ENCODE assay signal across 8 cellular contexts in genomic region chr19:1275976-1276619, GRCh38. TPM values are rescaled to one million over a fixed set of nuclear protein-coding genes. Genes with fewer than 3 reads are reported as not detected.
A peak's percentile ranks its signal among the peaks of the same experiment; 100 is the strongest.
DNase-seq lines count a peak whose midpoint lies in the region; ATAC-seq and TF ChIP-seq lines count a peak whose summit lies in the region.

No MANE protein-coding gene starts in this region.

- H3K36me3 ChIP-seq in H7 (replicated peaks; ENCODE audit: control insufficient read depth, insufficient read depth, low read length), result peaks cover 27% of the 10 kb centered on the region

- H3K4me3 ChIP-seq in H7 (ENCODE audit: insufficient read depth, low read depth, low read length) (peak overlapping the region; percentile 82), skeletal muscle cell (ENCODE audit: low read depth, low read length) (peak overlapping the region; percentile 75)

- peaks cover 15% of the 10 kb centered on the region for H3K9me3 Mint-ChIP-seq in glutamatergic neuron (ENCODE audit: unreplicated experiment)

- no peak overlapping the region for H3K27ac Mint-ChIP-seq in glutamatergic neuron (ENCODE audit: unreplicated experiment)

- H3K27me3 Mint-ChIP-seq in glutamatergic neuron (ENCODE audit: unreplicated experiment), result peaks cover 22% of the 10 kb centered on the region

- peaks cover 26% of the 10 kb centered on the region for H3K4me1 Mint-ChIP-seq in glutamatergic neuron (ENCODE audit: low read depth, unreplicated experiment)

- no peak for TF ChIP-seq CTCF in VCaP (conservative IDR thresholded peaks at IDR 0.05)
- no peak for TF ChIP-seq CTCF in glutamatergic neuron (IDR thresholded peaks at IDR 0.05; ENCODE audit: partially characterized antibody, unreplicated experiment)

- peak overlapping the region; percentile 98 for H3K27ac ChIP-seq in VCaP

- no peak for ATAC-seq in esophagus mucosa

- DNase-seq in H7 (no peak), glutamatergic neuron (no peak), skeletal muscle cell (ENCODE audit: low read depth) (no peak), GM19238 (ENCODE audit: insufficient read length, low spot score) (no peak), kidney tubule cell (ENCODE audit: low spot score) (no peak), DMS114 treated with DMSO at 0.1 percent for 48 hours (lab: John Stamatoyannopoulos, UW; ENCODE audit: unreplicated experiment) (no peak)

- no peaks in the 10 kb centered on the region for H3K27me3 ChIP-seq in H7 (ENCODE audit: control insufficient read depth, insufficient read depth, low read length)

- H3K4me3 Mint-ChIP-seq in glutamatergic neuron (ENCODE audit: unreplicated experiment), result peak overlapping the region; percentile 86

- H3K36me3 Mint-ChIP-seq in glutamatergic neuron (ENCODE audit: unreplicated experiment), result no peaks in the 10 kb centered on the region

RNA-seq across cellular contexts. Expression of gene FAM174C, which starts 0.8 kb away (rescaled TPM):
- total RNA-seq in H7 (2014; rRNA removed; shearing (Covaris generic)), result 78.0 and 83.1 TPM in 2 replicates
- total RNA-seq in glutamatergic neuron (ENCODE audit: unreplicated experiment) (17.3 TPM), esophagus mucosa (41.2 TPM)

RNA-seq across cellular contexts. Expression of gene CIRBP, which starts 7.0 kb away (rescaled TPM):
- 219 and 221 TPM in 2 replicates for total RNA-seq in H7 (2014; rRNA removed; shearing (Covaris generic))
- total RNA-seq in glutamatergic neuron (ENCODE audit: unreplicated experiment) (341 TPM), esophagus mucosa (172 TPM)

RNA-seq across cellular contexts. Expression of gene EFNA2, which starts 9.6 kb away (rescaled TPM):
- 12.4 and 20.2 TPM in 2 replicates for total RNA-seq in H7 (2014; rRNA removed; shearing (Covaris generic))
- 61.4 TPM for total RNA-seq in glutamatergic neuron (ENCODE audit: unreplicated experiment)
- 0.40 TPM for total RNA-seq in esophagus mucosa

RNA-seq across cellular contexts. Expression of gene MIDN, which starts 27.7 kb away (rescaled TPM):
- 35.1 and 50.3 TPM in 2 replicates for total RNA-seq in H7 (2014; rRNA removed; shearing (Covaris generic))
- total RNA-seq in glutamatergic neuron (ENCODE audit: unreplicated experiment), result 325 TPM
- total RNA-seq in esophagus mucosa, result 99.3 TPM

RNA-seq across cellular contexts. Expression of gene ATP5F1D, which starts 34.5 kb away (rescaled TPM):
- 44.7 and 53.1 TPM in 2 replicates for total RNA-seq in H7 (2014; rRNA removed; shearing (Covaris generic))
- 129 TPM for total RNA-seq in glutamatergic neuron (ENCODE audit: unreplicated experiment)
- 251 TPM for total RNA-seq in esophagus mucosa
